In genomic region chr16:67017810-67018488, GRCh38 we compare ENCODE assay signal across 8 cellular contexts. TPM values are rescaled to one million over a fixed set of nuclear protein-coding genes. Genes with fewer than 3 reads are reported as not detected.
A peak's percentile ranks its signal among the peaks of the same experiment; 100 is the strongest.
DNase-seq lines count a peak whose midpoint lies in the region; ATAC-seq and TF ChIP-seq lines count a peak whose summit lies in the region.

No MANE protein-coding gene starts in this region.

- DNase-seq in Right ventricle myocardium superior = peak; percentile 55
- no peak for DNase-seq in right atrium auricular region (ENCODE audit: low spot score)
- DNase-seq in NCI-H1694 (lab: John Stamatoyannopoulos, UW) = peak; percentile 92
- peak; percentile 61 to 91 (median 79) for DNase-seq in T-helper 1 cell
- peak; percentile 97 for DNase-seq in amniotic epithelial cell (ENCODE audit: low read depth)
- DNase-seq in iPS DF 19.7 (ENCODE audit: low read depth, low spot score) = peak; percentile 99
- DNase-seq in stimulated activated CD4-positive, alpha-beta T cell treated with anti-CD3 and anti-CD28 coated beads, Interleukin-12 subunit alpha, Interleukin-12 subunit beta, amount 100 ng/mL, for 48 hours (ENCODE audit: low read depth in 2 of 3, low spot score in 1 of 3) = peak; percentile 85 to 95 (median 85)

- peak in 1 of 2 donors; percentile 61 for TF ChIP-seq CTCF in right atrium auricular region (IDR thresholded peaks at IDR 0.05)

- no peak overlapping the region for H3K4me3 ChIP-seq in right atrium auricular region

- H3K27ac ChIP-seq in right atrium auricular region = no peak overlapping the region

- ATAC-seq in Right ventricle myocardium superior (ENCODE audit: poor library complexity) (no peak), HG02870 (IDR thresholded peaks at IDR 0.05; ENCODE audit: unreplicated experiment) (peak; percentile 88)

- H3K27me3 ChIP-seq in right atrium auricular region = no peaks in the 10 kb centered on the region

- H3K4me1 ChIP-seq in right atrium auricular region = peaks cover 0 to 17% of the 10 kb centered on the region in 2 donors

- H3K36me3 ChIP-seq in right atrium auricular region = no peaks in the 10 kb centered on the region

- no peaks in the 10 kb centered on the region for H3K9me3 ChIP-seq in right atrium auricular region

- intact Hi-C loops in Right ventricle myocardium superior (cut with DNase I) = no loop called here

RNA-seq across cellular contexts. Expression of gene CBFB, which starts 11.0 kb away (rescaled TPM):
- total RNA-seq in Right ventricle myocardium superior (23.1 TPM), right atrium auricular region (10 to 100 TPM; 25.7 to 49.3 TPM)

RNA-seq across cellular contexts. Expression of gene CES4A, which starts 29.6 kb away (rescaled TPM):
- total RNA-seq in Right ventricle myocardium superior (6.2 TPM), right atrium auricular region (10 to 100 TPM in 1 of 2 donors, 1 to 10 TPM in 1; 7.8 to 20.6 TPM)

RNA-seq across cellular contexts. Expression of gene CES3, which starts 56.9 kb away (rescaled TPM):
- total RNA-seq in Right ventricle myocardium superior (2.0 TPM), right atrium auricular region (under 1 TPM; 0.16 to 0.89 TPM)
